In the genomic region with DNA sequence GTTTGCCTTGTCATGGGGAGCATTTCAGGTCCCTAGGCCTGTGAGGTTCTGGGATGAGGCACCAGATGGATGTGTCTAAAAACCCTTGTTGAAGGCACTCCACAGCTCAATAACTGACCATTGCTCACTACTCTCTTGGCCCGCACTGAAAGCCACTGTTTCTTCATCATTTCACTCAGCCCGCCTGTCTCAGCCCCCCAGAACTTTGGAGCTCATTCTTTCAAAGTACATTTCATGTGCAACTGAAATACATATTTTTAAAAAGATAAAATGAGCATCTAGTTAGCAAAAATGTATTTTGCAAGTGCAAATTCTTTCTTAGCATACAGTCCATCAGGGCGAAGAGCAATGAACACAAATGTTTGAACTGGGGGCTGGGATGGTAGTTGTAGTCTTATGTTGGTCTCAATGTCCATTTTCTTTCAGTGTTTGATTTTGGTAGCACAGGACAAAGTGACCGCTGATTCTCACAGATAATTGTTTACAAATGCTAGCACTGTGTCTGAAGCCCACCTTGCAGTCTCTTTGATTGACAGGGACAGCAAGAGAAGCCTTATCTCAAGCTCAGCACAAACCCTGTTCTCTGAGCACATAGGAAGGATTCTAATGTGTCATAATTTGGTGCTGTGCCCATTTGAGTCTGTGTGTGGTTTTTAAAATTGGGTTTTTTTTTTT, we compare ENCODE assay signal across 3 cellular contexts.
TF ChIP-seq lines count a peak whose summit lies in the region.

No MANE protein-coding gene starts in this region.

TF ChIP-seq in GM12891, 5 proteins besides CTCF, POLR2A, EP300 and RAD21:
- TF ChIP-seq PAX5 (IDR thresholded peaks at IDR 0.05; ENCODE audit: insufficient read depth, low read length, severe bottlenecking) = no peak
- no peak for TF ChIP-seq TAF1 (IDR thresholded peaks at IDR 0.05; ENCODE audit: low read depth, low read length)
- no peak for TF ChIP-seq POU2F2 (IDR thresholded peaks at IDR 0.05; ENCODE audit: low read depth, low read length)

TF ChIP-seq in HepG2, 621 proteins besides CTCF, POLR2A, EP300 and RAD21 (continues in another document):
- peak; percentile 96 for TF ChIP-seq HNF4G (IDR thresholded peaks at IDR 0.05; ENCODE audit: borderline replicate concordance, low read depth, low read length)
- TF ChIP-seq HNF4G (CRISPR knock-in tag; IDR thresholded peaks at IDR 0.05; ENCODE audit: borderline replicate concordance, low read depth) = peak; percentile 60; the same call in 1 of the 2 replicates
- TF ChIP-seq SIX4 (CRISPR knock-in tag; IDR thresholded peaks at IDR 0.05) = 0 out of 2 replicates have a peak, but pooled peaks have one; percentile 28
- 0 out of 2 replicates have a peak, but pooled peaks have one; percentile 0 for TF ChIP-seq ZNF563 (CRISPR knock-in tag; IDR thresholded peaks at IDR 0.05)
- 0 out of 2 replicates have a peak, but pooled peaks have one; percentile 4 for TF ChIP-seq ZNF605 (CRISPR knock-in tag; IDR thresholded peaks at IDR 0.05)
- TF ChIP-seq SUZ12 (IDR thresholded peaks at IDR 0.05; ENCODE audit: low read depth, low read length) = no peak
- TF ChIP-seq, protein P1, sequence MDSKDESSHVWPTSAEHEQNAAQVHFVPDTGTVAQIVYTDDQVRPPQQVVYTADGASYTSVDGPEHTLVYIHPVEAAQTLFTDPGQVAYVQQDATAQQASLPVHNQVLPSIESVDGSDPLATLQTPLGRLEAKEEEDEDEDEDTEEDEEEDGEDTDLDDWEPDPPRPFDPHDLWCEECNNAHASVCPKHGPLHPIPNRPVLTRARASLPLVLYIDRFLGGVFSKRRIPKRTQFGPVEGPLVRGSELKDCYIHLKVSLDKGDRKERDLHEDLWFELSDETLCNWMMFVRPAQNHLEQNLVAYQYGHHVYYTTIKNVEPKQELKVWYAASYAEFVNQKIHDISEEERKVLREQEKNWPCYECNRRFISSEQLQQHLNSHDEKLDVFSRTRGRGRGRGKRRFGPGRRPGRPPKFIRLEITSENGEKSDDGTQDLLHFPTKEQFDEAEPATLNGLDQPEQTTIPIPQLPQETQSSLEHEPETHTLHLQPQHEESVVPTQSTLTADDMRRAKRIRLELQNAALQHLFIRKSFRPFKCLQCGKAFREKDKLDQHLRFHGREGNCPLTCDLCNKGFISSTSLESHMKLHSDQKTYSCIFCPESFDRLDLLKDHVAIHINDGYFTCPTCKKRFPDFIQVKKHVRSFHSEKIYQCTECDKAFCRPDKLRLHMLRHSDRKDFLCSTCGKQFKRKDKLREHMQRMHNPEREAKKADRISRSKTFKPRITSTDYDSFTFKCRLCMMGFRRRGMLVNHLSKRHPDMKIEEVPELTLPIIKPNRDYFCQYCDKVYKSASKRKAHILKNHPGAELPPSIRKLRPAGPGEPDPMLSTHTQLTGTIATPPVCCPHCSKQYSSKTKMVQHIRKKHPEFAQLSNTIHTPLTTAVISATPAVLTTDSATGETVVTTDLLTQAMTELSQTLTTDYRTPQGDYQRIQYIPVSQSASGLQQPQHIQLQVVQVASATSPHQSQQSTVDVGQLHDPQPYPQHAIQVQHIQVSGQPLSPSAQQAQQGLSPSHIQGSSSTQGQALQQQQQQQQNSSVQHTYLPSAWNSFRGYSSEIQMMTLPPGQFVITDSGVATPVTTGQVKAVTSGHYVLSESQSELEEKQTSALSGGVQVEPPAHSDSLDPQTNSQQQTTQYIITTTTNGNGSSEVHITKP (CRISPR knock-in tag; IDR thresholded peaks at IDR 0.05; ENCODE audit: low read depth) = no peak
- peak; percentile 56 for TF ChIP-seq PHF5A (CRISPR knock-in tag; IDR thresholded peaks at IDR 0.05; ENCODE audit: low read depth, unreplicated experiment)
- TF ChIP-seq ERF (CRISPR knock-in tag; IDR thresholded peaks at IDR 0.05) = peak; percentile 63
- TF ChIP-seq ZNF430 (CRISPR knock-in tag; IDR thresholded peaks at IDR 0.05) = 0 out of 2 replicates have a peak, but pooled peaks have one; percentile 13
- TF ChIP-seq ELF4 (CRISPR knock-in tag; IDR thresholded peaks at IDR 0.05; ENCODE audit: borderline replicate concordance) = peak; percentile 53; the same call in 1 of the 2 replicates
- TF ChIP-seq NONO (IDR thresholded peaks at IDR 0.05) = no peak
- 0 out of 2 replicates have a peak, but pooled peaks have one; percentile 41 for TF ChIP-seq NONO (CRISPR knock-in tag; conservative IDR thresholded peaks at IDR 0.05)
- TF ChIP-seq KDM1A (CRISPR knock-in tag; IDR thresholded peaks at IDR 0.05) = no peak
- TF ChIP-seq MED13 (CRISPR knock-in tag; IDR thresholded peaks at IDR 0.05) = 0 out of 2 replicates have a peak, but pooled peaks have one; percentile 46
- no peak for TF ChIP-seq PLRG1 (conservative IDR thresholded peaks at IDR 0.05)
- TF ChIP-seq NFKB2 (CRISPR knock-in tag; IDR thresholded peaks at IDR 0.05; ENCODE audit: borderline replicate concordance) = 0 out of 2 replicates have a peak, but pooled peaks have one; percentile 2
- TF ChIP-seq NKX3-1 (CRISPR knock-in tag; IDR thresholded peaks at IDR 0.05) = 0 out of 2 replicates have a peak, but pooled peaks have one; percentile 42
- TF ChIP-seq, protein P2, sequence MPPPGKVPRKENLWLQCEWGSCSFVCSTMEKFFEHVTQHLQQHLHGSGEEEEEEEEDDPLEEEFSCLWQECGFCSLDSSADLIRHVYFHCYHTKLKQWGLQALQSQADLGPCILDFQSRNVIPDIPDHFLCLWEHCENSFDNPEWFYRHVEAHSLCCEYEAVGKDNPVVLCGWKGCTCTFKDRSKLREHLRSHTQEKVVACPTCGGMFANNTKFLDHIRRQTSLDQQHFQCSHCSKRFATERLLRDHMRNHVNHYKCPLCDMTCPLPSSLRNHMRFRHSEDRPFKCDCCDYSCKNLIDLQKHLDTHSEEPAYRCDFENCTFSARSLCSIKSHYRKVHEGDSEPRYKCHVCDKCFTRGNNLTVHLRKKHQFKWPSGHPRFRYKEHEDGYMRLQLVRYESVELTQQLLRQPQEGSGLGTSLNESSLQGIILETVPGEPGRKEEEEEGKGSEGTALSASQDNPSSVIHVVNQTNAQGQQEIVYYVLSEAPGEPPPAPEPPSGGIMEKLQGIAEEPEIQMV (CRISPR knock-in tag; IDR thresholded peaks at IDR 0.05; ENCODE audit: low read depth) = peak; percentile 33; the same call in 1 of the 2 replicates
- TF ChIP-seq, protein P3, sequence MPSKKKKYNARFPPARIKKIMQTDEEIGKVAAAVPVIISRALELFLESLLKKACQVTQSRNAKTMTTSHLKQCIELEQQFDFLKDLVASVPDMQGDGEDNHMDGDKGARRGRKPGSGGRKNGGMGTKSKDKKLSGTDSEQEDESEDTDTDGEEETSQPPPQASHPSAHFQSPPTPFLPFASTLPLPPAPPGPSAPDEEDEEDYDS (CRISPR knock-in tag; IDR thresholded peaks at IDR 0.05) = peak; percentile 43; the same call in 1 of the 2 replicates
- TF ChIP-seq FOXK2 (IDR thresholded peaks at IDR 0.05) = peak; percentile 52; the same call in 1 of the 2 replicates
- no peak for TF ChIP-seq MIER2 (CRISPR knock-in tag; IDR thresholded peaks at IDR 0.05)
- TF ChIP-seq, protein P4, sequence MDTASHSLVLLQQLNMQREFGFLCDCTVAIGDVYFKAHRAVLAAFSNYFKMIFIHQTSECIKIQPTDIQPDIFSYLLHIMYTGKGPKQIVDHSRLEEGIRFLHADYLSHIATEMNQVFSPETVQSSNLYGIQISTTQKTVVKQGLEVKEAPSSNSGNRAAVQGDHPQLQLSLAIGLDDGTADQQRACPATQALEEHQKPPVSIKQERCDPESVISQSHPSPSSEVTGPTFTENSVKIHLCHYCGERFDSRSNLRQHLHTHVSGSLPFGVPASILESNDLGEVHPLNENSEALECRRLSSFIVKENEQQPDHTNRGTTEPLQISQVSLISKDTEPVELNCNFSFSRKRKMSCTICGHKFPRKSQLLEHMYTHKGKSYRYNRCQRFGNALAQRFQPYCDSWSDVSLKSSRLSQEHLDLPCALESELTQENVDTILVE (CRISPR knock-in tag; IDR thresholded peaks at IDR 0.05) = 0 out of 2 replicates have a peak, but pooled peaks have one; percentile 37
- TF ChIP-seq KLF16 (CRISPR knock-in tag; IDR thresholded peaks at IDR 0.05) = peak in 1 of 2 experiments; percentile 27; a peak in 1 of 4 replicates
- TF ChIP-seq ZNF367 (CRISPR knock-in tag; IDR thresholded peaks at IDR 0.05; ENCODE audit: borderline replicate concordance) = no peak

TF ChIP-seq in GM23338, 12 proteins besides CTCF, POLR2A, EP300 and RAD21 (continues in another document):
- TF ChIP-seq STAT1 (IDR thresholded peaks at IDR 0.05; ENCODE audit: unreplicated experiment) (no peak), NANOG (IDR thresholded peaks at IDR 0.05; ENCODE audit: borderline replicate concordance) (no peak), POLR2AphosphoS5 (IDR thresholded peaks at IDR 0.05; ENCODE audit: low read depth) (no peak), EZH2 (IDR thresholded peaks at IDR 0.05; ENCODE audit: low read depth, unreplicated experiment) (no peak), CREB1 (CRISPR knock-in tag; IDR thresholded peaks at IDR 0.05; ENCODE audit: low read depth) (no peak), JUNB (IDR thresholded peaks at IDR 0.05; ENCODE audit: unreplicated experiment) (no peak), EZH2phosphoT487 (IDR thresholded peaks at IDR 0.05; ENCODE audit: unreplicated experiment) (no peak)
- TF ChIP-seq, protein P5, sequence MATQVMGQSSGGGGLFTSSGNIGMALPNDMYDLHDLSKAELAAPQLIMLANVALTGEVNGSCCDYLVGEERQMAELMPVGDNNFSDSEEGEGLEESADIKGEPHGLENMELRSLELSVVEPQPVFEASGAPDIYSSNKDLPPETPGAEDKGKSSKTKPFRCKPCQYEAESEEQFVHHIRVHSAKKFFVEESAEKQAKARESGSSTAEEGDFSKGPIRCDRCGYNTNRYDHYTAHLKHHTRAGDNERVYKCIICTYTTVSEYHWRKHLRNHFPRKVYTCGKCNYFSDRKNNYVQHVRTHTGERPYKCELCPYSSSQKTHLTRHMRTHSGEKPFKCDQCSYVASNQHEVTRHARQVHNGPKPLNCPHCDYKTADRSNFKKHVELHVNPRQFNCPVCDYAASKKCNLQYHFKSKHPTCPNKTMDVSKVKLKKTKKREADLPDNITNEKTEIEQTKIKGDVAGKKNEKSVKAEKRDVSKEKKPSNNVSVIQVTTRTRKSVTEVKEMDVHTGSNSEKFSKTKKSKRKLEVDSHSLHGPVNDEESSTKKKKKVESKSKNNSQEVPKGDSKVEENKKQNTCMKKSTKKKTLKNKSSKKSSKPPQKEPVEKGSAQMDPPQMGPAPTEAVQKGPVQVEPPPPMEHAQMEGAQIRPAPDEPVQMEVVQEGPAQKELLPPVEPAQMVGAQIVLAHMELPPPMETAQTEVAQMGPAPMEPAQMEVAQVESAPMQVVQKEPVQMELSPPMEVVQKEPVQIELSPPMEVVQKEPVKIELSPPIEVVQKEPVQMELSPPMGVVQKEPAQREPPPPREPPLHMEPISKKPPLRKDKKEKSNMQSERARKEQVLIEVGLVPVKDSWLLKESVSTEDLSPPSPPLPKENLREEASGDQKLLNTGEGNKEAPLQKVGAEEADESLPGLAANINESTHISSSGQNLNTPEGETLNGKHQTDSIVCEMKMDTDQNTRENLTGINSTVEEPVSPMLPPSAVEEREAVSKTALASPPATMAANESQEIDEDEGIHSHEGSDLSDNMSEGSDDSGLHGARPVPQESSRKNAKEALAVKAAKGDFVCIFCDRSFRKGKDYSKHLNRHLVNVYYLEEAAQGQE (IDR thresholded peaks at IDR 0.05; ENCODE audit: unreplicated experiment) = no peak
- TF ChIP-seq, protein P6, sequence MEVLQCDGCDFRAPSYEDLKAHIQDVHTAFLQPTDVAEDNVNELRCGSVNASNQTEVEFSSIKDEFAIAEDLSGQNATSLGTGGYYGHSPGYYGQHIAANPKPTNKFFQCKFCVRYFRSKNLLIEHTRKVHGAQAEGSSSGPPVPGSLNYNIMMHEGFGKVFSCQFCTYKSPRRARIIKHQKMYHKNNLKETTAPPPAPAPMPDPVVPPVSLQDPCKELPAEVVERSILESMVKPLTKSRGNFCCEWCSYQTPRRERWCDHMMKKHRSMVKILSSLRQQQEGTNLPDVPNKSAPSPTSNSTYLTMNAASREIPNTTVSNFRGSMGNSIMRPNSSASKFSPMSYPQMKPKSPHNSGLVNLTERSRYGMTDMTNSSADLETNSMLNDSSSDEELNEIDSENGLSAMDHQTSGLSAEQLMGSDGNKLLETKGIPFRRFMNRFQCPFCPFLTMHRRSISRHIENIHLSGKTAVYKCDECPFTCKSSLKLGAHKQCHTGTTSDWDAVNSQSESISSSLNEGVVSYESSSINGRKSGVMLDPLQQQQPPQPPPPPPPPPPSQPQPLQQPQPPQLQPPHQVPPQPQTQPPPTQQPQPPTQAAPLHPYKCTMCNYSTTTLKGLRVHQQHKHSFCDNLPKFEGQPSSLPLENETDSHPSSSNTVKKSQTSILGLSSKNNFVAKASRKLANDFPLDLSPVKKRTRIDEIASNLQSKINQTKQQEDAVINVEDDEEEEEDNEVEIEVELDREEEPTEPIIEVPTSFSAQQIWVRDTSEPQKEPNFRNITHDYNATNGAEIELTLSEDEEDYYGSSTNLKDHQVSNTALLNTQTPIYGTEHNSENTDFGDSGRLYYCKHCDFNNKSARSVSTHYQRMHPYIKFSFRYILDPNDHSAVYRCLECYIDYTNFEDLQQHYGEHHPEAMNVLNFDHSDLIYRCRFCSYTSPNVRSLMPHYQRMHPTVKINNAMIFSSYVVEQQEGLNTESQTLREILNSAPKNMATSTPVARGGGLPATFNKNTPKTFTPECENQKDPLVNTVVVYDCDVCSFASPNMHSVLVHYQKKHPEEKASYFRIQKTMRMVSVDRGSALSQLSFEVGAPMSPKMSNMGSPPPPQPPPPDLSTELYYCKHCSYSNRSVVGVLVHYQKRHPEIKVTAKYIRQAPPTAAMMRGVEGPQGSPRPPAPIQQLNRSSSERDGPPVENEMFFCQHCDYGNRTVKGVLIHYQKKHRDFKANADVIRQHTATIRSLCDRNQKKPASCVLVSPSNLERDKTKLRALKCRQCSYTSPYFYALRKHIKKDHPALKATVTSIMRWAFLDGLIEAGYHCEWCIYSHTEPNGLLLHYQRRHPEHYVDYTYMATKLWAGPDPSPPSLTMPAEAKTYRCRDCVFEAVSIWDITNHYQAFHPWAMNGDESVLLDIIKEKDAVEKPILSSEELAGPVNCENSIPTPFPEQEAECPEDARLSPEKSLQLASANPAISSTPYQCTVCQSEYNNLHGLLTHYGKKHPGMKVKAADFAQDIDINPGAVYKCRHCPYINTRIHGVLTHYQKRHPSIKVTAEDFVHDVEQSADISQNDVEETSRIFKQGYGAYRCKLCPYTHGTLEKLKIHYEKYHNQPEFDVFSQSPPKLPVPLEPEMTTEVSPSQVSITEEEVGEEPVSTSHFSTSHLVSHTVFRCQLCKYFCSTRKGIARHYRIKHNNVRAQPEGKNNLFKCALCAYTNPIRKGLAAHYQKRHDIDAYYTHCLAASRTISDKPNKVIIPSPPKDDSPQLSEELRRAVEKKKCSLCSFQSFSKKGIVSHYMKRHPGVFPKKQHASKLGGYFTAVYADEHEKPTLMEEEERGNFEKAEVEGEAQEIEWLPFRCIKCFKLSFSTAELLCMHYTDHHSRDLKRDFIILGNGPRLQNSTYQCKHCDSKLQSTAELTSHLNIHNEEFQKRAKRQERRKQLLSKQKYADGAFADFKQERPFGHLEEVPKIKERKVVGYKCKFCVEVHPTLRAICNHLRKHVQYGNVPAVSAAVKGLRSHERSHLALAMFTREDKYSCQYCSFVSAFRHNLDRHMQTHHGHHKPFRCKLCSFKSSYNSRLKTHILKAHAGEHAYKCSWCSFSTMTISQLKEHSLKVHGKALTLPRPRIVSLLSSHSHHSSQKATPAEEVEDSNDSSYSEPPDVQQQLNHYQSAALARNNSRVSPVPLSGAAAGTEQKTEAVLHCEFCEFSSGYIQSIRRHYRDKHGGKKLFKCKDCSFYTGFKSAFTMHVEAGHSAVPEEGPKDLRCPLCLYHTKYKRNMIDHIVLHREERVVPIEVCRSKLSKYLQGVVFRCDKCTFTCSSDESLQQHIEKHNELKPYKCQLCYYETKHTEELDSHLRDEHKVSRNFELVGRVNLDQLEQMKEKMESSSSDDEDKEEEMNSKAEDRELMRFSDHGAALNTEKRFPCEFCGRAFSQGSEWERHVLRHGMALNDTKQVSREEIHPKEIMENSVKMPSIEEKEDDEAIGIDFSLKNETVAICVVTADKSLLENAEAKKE (CRISPR knock-in tag; IDR thresholded peaks at IDR 0.05) = no peak
- TF ChIP-seq, protein P7, sequence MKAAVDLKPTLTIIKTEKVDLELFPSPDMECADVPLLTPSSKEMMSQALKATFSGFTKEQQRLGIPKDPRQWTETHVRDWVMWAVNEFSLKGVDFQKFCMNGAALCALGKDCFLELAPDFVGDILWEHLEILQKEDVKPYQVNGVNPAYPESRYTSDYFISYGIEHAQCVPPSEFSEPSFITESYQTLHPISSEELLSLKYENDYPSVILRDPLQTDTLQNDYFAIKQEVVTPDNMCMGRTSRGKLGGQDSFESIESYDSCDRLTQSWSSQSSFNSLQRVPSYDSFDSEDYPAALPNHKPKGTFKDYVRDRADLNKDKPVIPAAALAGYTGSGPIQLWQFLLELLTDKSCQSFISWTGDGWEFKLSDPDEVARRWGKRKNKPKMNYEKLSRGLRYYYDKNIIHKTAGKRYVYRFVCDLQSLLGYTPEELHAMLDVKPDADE (IDR thresholded peaks at IDR 0.05) = no peak
